Comparison of ENCODE assay signal across 8 cellular contexts in the genomic region with DNA sequence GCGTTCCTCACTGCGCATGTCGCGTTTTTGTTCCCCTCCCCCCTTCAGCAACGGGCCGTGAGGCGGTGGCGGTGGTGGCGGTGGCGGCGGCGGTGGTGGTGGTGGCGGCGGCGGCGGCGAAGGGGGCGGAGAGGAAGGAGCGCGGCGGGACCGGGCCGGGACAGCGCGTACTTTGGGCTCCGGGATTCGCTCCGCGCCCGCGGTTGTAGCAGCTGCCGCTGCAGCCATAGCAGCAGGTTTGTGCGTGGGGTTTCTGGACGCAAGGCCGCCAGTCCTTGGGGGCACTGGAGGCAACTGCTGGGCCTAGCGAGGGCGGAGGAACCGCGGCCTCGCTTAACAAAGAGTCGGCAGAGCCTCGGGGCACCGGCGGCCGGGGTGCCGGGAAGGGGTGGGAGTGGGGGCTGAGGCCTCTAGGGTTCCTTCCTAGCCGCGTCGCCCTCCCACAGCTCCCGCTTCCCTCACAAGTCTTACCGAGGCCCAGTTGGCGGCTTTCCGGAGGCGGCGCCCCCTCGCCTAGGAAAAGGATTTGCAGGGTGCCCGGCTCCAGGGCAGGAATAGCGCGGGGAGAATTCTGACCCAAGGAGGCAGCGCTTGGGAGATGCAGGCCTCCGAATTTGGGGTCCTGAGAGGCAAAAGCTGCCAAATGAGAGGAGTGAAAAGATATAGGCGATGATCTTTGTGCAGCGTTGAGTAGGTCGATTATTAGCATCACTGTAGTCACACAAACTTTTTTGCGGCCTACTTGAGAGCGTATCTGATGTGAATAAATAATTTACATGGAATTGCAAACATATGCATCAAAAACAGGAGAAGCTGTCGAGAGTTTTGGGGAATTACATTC. TPM values are rescaled to one million over a fixed set of nuclear protein-coding genes. Genes with fewer than 3 reads are reported as not detected.
DNase-seq lines count a peak whose midpoint lies in the region; ATAC-seq, FAIRE-seq and TF ChIP-seq lines count a peak whose summit lies in the region.

A gene with protein sequence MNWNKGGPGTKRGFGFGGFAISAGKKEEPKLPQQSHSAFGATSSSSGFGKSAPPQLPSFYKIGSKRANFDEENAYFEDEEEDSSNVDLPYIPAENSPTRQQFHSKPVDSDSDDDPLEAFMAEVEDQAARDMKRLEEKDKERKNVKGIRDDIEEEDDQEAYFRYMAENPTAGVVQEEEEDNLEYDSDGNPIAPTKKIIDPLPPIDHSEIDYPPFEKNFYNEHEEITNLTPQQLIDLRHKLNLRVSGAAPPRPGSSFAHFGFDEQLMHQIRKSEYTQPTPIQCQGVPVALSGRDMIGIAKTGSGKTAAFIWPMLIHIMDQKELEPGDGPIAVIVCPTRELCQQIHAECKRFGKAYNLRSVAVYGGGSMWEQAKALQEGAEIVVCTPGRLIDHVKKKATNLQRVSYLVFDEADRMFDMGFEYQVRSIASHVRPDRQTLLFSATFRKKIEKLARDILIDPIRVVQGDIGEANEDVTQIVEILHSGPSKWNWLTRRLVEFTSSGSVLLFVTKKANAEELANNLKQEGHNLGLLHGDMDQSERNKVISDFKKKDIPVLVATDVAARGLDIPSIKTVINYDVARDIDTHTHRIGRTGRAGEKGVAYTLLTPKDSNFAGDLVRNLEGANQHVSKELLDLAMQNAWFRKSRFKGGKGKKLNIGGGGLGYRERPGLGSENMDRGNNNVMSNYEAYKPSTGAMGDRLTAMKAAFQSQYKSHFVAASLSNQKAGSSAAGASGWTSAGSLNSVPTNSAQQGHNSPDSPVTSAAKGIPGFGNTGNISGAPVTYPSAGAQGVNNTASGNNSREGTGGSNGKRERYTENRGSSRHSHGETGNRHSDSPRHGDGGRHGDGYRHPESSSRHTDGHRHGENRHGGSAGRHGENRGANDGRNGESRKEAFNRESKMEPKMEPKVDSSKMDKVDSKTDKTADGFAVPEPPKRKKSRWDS (plus strand): TSS at position 30 of the 841 bp plus-strand sequence. CDS start 12,880 bp downstream, outside the sequence.

- TF ChIP-seq POLR2A in GM12891 (IDR thresholded peaks at IDR 0.05; ENCODE audit: low read depth, low read length) (no peak), upper lobe of left lung (IDR thresholded peaks at IDR 0.05) (peak in 1 of 4 donors; percentile 34)

- peaks cover 3% of the 10 kb centered on the region for H3K27me3 Mint-ChIP-seq in nephron progenitor cell (ENCODE audit: low read depth, poor library complexity)

- no peaks in the 10 kb centered on the region for H3K27me3 ChIP-seq in upper lobe of left lung

- peak within 1 kb of the TSS; percentile 100 for H3K27ac Mint-ChIP-seq in nephron progenitor cell

- TF ChIP-seq CTCF in nephron progenitor cell (IDR thresholded peaks at IDR 0.05) = no peak
- TF ChIP-seq CTCF in upper lobe of left lung (IDR thresholded peaks at IDR 0.05) = peak in 1 of 6 experiments; percentile 17

- H3K36me3 ChIP-seq in upper lobe of left lung = peaks cover 0 to 11% (median 4%) of the 10 kb centered on the region in 4 donors

- peak within 1 kb of the TSS; percentile 100 for H3K4me3 Mint-ChIP-seq in nephron progenitor cell

- no peaks in the 10 kb centered on the region for H3K9me3 ChIP-seq in upper lobe of left lung

- TF ChIP-seq EP300 in upper lobe of left lung (IDR thresholded peaks at IDR 0.05) = no peak

- peak within 1 kb of the TSS; percentile 96 to 99 (median 97) for H3K27ac ChIP-seq in upper lobe of left lung

- peaks cover 27% of the 10 kb centered on the region for H3K36me3 Mint-ChIP-seq in nephron progenitor cell (ENCODE audit: low read depth)

- peaks cover 37% of the 10 kb centered on the region for H3K4me1 Mint-ChIP-seq in nephron progenitor cell

- DNase-seq in GM12891 (ENCODE audit: insufficient read length, low spot score) (peak; percentile 38), NCI-H526 treated with DMSO at 0.1 percent for 48 hours (lab: John Stamatoyannopoulos, UW) (peak; percentile 48), fibroblast of peridontal ligament (ENCODE audit: extremely low read depth) (peak; percentile 51), nephron progenitor cell (peak; percentile 95), upper lobe of left lung (peak; percentile 90 to 96), DMS79 treated with DMSO at 0.1 percent for 48 hours (lab: John Stamatoyannopoulos, UW) (no peak)
- DNase-seq in activated T-helper 1 cell treated with anti-CD3 and anti-CD28 coated beads, Interleukin-2, amount 50 U/mL, for 16 hours (ENCODE audit: low read depth in 1 of 2, low spot score in 1 of 2) = peak; percentile 81 to 85

- peak within 1 kb of the TSS; percentile 78 to 98 (median 80) for H3K4me3 ChIP-seq in upper lobe of left lung

- WGBS in upper lobe of left lung, 2 donors = 0 to 2% methylated on average over 25 to 49 of the region's 67 CpGs

- peaks cover 35 to 58% (median 43%) of the 10 kb centered on the region in 4 donors for H3K4me1 ChIP-seq in upper lobe of left lung

- ATAC-seq in HG02571 (IDR thresholded peaks at IDR 0.05; ENCODE audit: unreplicated experiment) (peak; percentile 3), upper lobe of left lung (ENCODE audit: low FRiP score in 2 of 2) (peak in 1 of 2 donors; percentile 42)

- no peak for FAIRE-seq in GM12891 (lab: Jason Lieb, UNC)

- H3K9me3 Mint-ChIP-seq in nephron progenitor cell = no peaks in the 10 kb centered on the region

TF ChIP-seq in GM12891, 5 proteins besides CTCF, POLR2A, EP300 and RAD21:
- TF ChIP-seq PAX5 (IDR thresholded peaks at IDR 0.05; ENCODE audit: insufficient read depth, low read length, severe bottlenecking) (no peak), POLR2AphosphoS5 (IDR thresholded peaks at IDR 0.05; ENCODE audit: low read depth, low read length) (peak; percentile 20; the same call in 1 of the 2 replicates)

RNA-seq across cellular contexts. Expression of the gene that starts here (rescaled TPM):
- polyA plus RNA-seq in GM12891 (2012; ENCODE audit: low read depth, missing spikeins) = 60.3 TPM
- total RNA-seq in upper lobe of left lung = 100 to 1,000 TPM in 2 of 6 donors, 10 to 100 TPM in 4; 76.8 to 345 (median 87.6) TPM
